Comparison of ENCODE assay signal across 8 cellular contexts in the genomic region with DNA sequence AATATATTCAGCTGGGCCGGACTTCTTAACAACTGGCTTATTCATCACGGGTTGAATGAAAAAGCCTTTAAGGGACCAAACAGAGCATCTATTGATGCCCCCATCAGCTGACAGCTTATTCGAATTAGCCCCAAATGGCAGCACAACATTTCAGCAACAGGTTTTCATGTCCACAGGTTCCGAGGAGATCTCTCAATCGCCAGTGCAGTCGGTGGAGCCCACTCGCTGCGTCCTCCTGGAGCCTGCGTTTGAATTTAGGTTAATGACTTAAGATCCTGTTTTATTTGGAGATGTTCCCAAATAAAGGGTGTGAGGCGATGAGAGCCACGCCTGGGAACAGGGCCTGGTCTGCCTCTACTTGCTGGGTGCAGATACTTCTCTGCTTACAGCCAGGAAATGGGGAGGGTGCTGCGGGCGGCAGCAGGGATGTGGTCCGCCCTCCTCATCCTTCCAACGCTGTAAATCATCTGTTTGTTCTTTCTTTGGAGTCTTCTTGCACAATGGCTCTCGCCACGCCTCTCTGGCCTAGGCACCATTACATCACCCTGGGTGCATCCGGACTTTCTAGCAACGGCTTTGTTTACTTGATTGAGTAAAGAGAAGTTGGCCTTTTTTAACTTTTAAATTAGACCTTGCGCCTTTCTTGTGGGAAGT. TPM values are rescaled to one million over a fixed set of nuclear protein-coding genes. Genes with fewer than 3 reads are reported as not detected.
DNase-seq lines count a peak whose midpoint lies in the region; ATAC-seq and TF ChIP-seq lines count a peak whose summit lies in the region.

No MANE protein-coding gene starts in this region.

- no peaks in the 10 kb centered on the region for H3K9me2 ChIP-seq in PC-3 (replicated peaks; ENCODE audit: low read length)

- peak overlapping the region; percentile 59 for H2AFZ ChIP-seq in PC-3 (ENCODE audit: low read length)

- H3K4me1 ChIP-seq in PC-3 (ENCODE audit: insufficient read depth, low read length) (peaks cover 23% of the 10 kb centered on the region), foreskin keratinocyte (peaks cover 11% of the 10 kb centered on the region), subcutaneous abdominal adipose tissue (ENCODE audit: control insufficient read depth in 5 of 5, insufficient read depth in 5 of 5, low read length in 5 of 5) (peaks cover 10 to 21% (median 20%) of the 10 kb centered on the region in 5 donors)

- H3K36me3 ChIP-seq in PC-3 (ENCODE audit: low read depth, low read length) (0 out of 2 replicates have a peak, but pooled peaks cover 2% of the 10 kb centered on the region), subcutaneous abdominal adipose tissue (ENCODE audit: control insufficient read depth in 5 of 5, insufficient read depth in 5 of 5, low read length in 5 of 5) (peaks cover 0 to 30% (median 16%) of the 10 kb centered on the region in 5 donors)

- DNase-seq in GDM1 (lab: John Stamatoyannopoulos, UW) (peak; percentile 90), PC-3 (peak; percentile 92), foreskin keratinocyte (peak; percentile 97 to 98), nucleus accumbens (lab: John Stamatoyannopoulos, UW) (peak in 55 of 56 donors; percentile 27 to 93 (median 80))
- DNase-seq in activated effector memory CD4-positive, alpha-beta T cell treated with Interleukin-2 at 50 U/mL for 16 hours = peak; percentile 72

- H3K4me3 ChIP-seq in PC-3 (ENCODE audit: low read length) (peak overlapping the region; percentile 37; the same call in 1 of the 2 replicates), subcutaneous abdominal adipose tissue (ENCODE audit: low read depth in 1 of 5, low read length in 5 of 5) (peak overlapping the region; percentile 22 to 54 (median 33))

- peak overlapping the region; percentile 86 for H3K27ac ChIP-seq in PC-3 (ENCODE audit: low read length)
- H3K27ac ChIP-seq in foreskin keratinocyte = peak overlapping the region; percentile 73
- H3K27ac ChIP-seq in subcutaneous abdominal adipose tissue (ENCODE audit: low read depth, low read length) = peak overlapping the region; percentile 72

- TSS peak; percentile 99 for BruUV-seq in PC-3 (replicated peaks; lab: Mats Ljungman, UMichigan)

- POLR2A ChIA-PET in PC-3 (lab: Charles Lee; ENCODE audit: unreplicated experiment) = interaction anchor here (0.9 kb wide), 1 partner anchor 27 kb away, joined by 4 read pairs; no protein-coding TSS in a partner anchor

- TF ChIP-seq CTCF in PC-3 (conservative IDR thresholded peaks at IDR 0.05; ENCODE audit: low read depth, low read length) (no peak), foreskin keratinocyte (conservative IDR thresholded peaks at IDR 0.05) (peak; percentile 3)

- intact Hi-C loops in PC-3 (cut with micrococcal nuclease) = loop anchor here (2.0 kb wide), 2 partner anchors 28 to 32 kb away; no protein-coding TSS in a partner anchor

- CTCF ChIA-PET in PC-3 (lab: Charles Lee) = no interaction called here

- peak overlapping the region; percentile 73 for H3K4me2 ChIP-seq in PC-3 (ENCODE audit: low read length)

- no peaks in the 10 kb centered on the region for H3F3A ChIP-seq in PC-3 (ENCODE audit: low read length, unreplicated experiment)

- H3K9me3 ChIP-seq in PC-3 (ENCODE audit: low read length) = no peaks in the 10 kb centered on the region
- H3K9me3 ChIP-seq in subcutaneous abdominal adipose tissue (ENCODE audit: control insufficient read depth in 5 of 5, low read length in 5 of 5) = no peaks in the 10 kb centered on the region

- no peaks in the 10 kb centered on the region for H4K20me1 ChIP-seq in PC-3 (ENCODE audit: low read length)

- peak overlapping the region; percentile 59 for H3K9ac ChIP-seq in PC-3 (ENCODE audit: low read length)
- H3K9ac ChIP-seq in subcutaneous abdominal adipose tissue (ENCODE audit: low read length in 5 of 5) = peak overlapping the region in 4 of 5 donors; percentile 5 to 37 (median 26)

- ATAC-seq in PC-3 (peak; percentile 98), foreskin keratinocyte (peak; percentile 92), HG03460 (IDR thresholded peaks at IDR 0.05; ENCODE audit: unreplicated experiment) (no peak), GM18861 (IDR thresholded peaks at IDR 0.05; ENCODE audit: unreplicated experiment) (no peak)

- H3K27me3 ChIP-seq in PC-3 (ENCODE audit: low read length) (no peaks in the 10 kb centered on the region), foreskin keratinocyte (no peaks in the 10 kb centered on the region), subcutaneous abdominal adipose tissue (ENCODE audit: control insufficient read depth in 5 of 5, insufficient read depth in 4 of 5, low read length in 5 of 5) (no peaks in the 10 kb centered on the region)

- peaks cover 10% of the 10 kb centered on the region for H3K79me2 ChIP-seq in PC-3 (ENCODE audit: low read length)

RNA-seq across cellular contexts. Expression of a gene that starts 22.6 kb away (rescaled TPM):
- total RNA-seq in PC-3 (2014; rRNA removed) (22.6 and 24.9 TPM in 2 replicates), foreskin keratinocyte (66.5 and 74.9 TPM in 2 replicates)
- 23.4 and 28.4 TPM in 2 replicates for polyA plus RNA-seq in foreskin keratinocyte

RNA-seq across cellular contexts. Expression of a gene that starts 29.7 kb away (rescaled TPM):
- total RNA-seq in PC-3 (2014; rRNA removed) = 6.7 and 9.6 TPM in 2 replicates
- 16.9 and 18.4 TPM in 2 replicates for total RNA-seq in foreskin keratinocyte
- polyA plus RNA-seq in foreskin keratinocyte = 6.8 TPM in 2 replicates

Comparison
In these comparisons a context has a peak if more than half of its experiments do, and no peak if none do; other contexts are left out.
1. ATAC-seq: peak in PC-3 (single experiment) and foreskin keratinocyte (single experiment); none in HG03460 (single experiment) and GM18861 (single experiment).
2. Peak in every context shown above with its lines, with median percentiles within 50 percentile points of each other: DNase-seq and H3K27ac ChIP-seq.